1 cellular context compared by ENCODE assay signal in genomic region chr10:124554085-124554858, GRCh38.
TF ChIP-seq lines count a peak whose summit lies in the region.

No MANE protein-coding gene starts in this region.

TF ChIP-seq in HepG2, 621 proteins besides CTCF, POLR2A, EP300 and RAD21 (continued from another document):
- TF ChIP-seq ZNF12 (CRISPR knock-in tag; IDR thresholded peaks at IDR 0.05) = no peak
- peak; percentile 30; the same call in 1 of the 2 replicates for TF ChIP-seq HMG20A (CRISPR knock-in tag; IDR thresholded peaks at IDR 0.05; ENCODE audit: borderline replicate concordance)
- peak; percentile 54; the same call in 1 of the 2 replicates for TF ChIP-seq ZNF263 (CRISPR knock-in tag; IDR thresholded peaks at IDR 0.05)
- peak; percentile 16; the same call in 1 of the 2 replicates for TF ChIP-seq ETV5 (CRISPR knock-in tag; IDR thresholded peaks at IDR 0.05; ENCODE audit: borderline replicate concordance)
- no peak for TF ChIP-seq XBP1 (CRISPR knock-in tag; IDR thresholded peaks at IDR 0.05)
- TF ChIP-seq DPF2 (CRISPR knock-in tag; IDR thresholded peaks at IDR 0.05; ENCODE audit: borderline replicate concordance, low read depth) = peak; percentile 32; the same call in 1 of the 2 replicates
- peak; percentile 41; the same call in 1 of the 2 replicates for TF ChIP-seq NCOA2 (CRISPR knock-in tag; IDR thresholded peaks at IDR 0.05)
- peak; percentile 37; the same call in 1 of the 2 replicates for TF ChIP-seq RXRB (CRISPR knock-in tag; IDR thresholded peaks at IDR 0.05; ENCODE audit: borderline replicate concordance)
- TF ChIP-seq FOXP4 (CRISPR knock-in tag; IDR thresholded peaks at IDR 0.05) = peak; percentile 74
- TF ChIP-seq HCFC1 (IDR thresholded peaks at IDR 0.05; ENCODE audit: low read depth, low read length) = no peak
- no peak for TF ChIP-seq KDM3A (CRISPR knock-in tag; IDR thresholded peaks at IDR 0.05; ENCODE audit: low read depth)
- TF ChIP-seq FOXA3 (CRISPR knock-in tag; IDR thresholded peaks at IDR 0.05) = peak; percentile 34; the same call in 1 of the 2 replicates
- peak; percentile 45; the same call in 1 of the 2 replicates for TF ChIP-seq NCOR1 (IDR thresholded peaks at IDR 0.05; ENCODE audit: borderline replicate concordance, low read length)
- 0 out of 2 replicates have a peak, but pooled peaks have one; percentile 21 for TF ChIP-seq ZNF350 (CRISPR knock-in tag; IDR thresholded peaks at IDR 0.05; ENCODE audit: borderline replicate concordance, low read depth)
- TF ChIP-seq HNF4G (IDR thresholded peaks at IDR 0.05; ENCODE audit: borderline replicate concordance, low read depth, low read length) = peak; percentile 59
- TF ChIP-seq HNF4G (CRISPR knock-in tag; IDR thresholded peaks at IDR 0.05; ENCODE audit: borderline replicate concordance, low read depth) = no peak
- TF ChIP-seq FOSL2 (CRISPR knock-in tag; IDR thresholded peaks at IDR 0.05) = peak; percentile 39
- no peak for TF ChIP-seq FOXP1 (IDR thresholded peaks at IDR 0.05)
- TF ChIP-seq FOXP1 (CRISPR knock-in tag; IDR thresholded peaks at IDR 0.05) = peak; percentile 73
- 0 out of 2 replicates have a peak, but pooled peaks have one; percentile 16 for TF ChIP-seq ZNF121 (CRISPR knock-in tag; IDR thresholded peaks at IDR 0.05)
- no peak for TF ChIP-seq THAP8 (CRISPR knock-in tag; IDR thresholded peaks at IDR 0.05; ENCODE audit: borderline replicate concordance)
- no peak for TF ChIP-seq SOX13 (IDR thresholded peaks at IDR 0.05)
- TF ChIP-seq SOX13 (CRISPR knock-in tag; conservative IDR thresholded peaks at IDR 0.05 in 1 of 2, IDR thresholded peaks at IDR 0.05 in 1 of 2) = peak in 1 of 2 experiments; percentile 26; a peak in 1 of 4 replicates
- peak; percentile 51 for TF ChIP-seq NR2F6 (IDR thresholded peaks at IDR 0.05)
- peak; percentile 63 for TF ChIP-seq NR2F6 (CRISPR knock-in tag; IDR thresholded peaks at IDR 0.05)
- TF ChIP-seq PAXIP1 (CRISPR knock-in tag; conservative IDR thresholded peaks at IDR 0.05) = peak; percentile 51
- TF ChIP-seq ZFP41 (CRISPR knock-in tag; IDR thresholded peaks at IDR 0.05; ENCODE audit: borderline replicate concordance) = no peak
- TF ChIP-seq ZNF660 (CRISPR knock-in tag; IDR thresholded peaks at IDR 0.05; ENCODE audit: borderline replicate concordance, low read depth) = no peak
- TF ChIP-seq SAP130 (CRISPR knock-in tag; IDR thresholded peaks at IDR 0.05; ENCODE audit: low read depth) = peak; percentile 41
- TF ChIP-seq HIC2 (CRISPR knock-in tag; IDR thresholded peaks at IDR 0.05; ENCODE audit: low read depth) = 0 out of 2 replicates have a peak, but pooled peaks have one; percentile 21
- TF ChIP-seq GATAD2A (CRISPR knock-in tag; IDR thresholded peaks at IDR 0.05) = peak; percentile 67
- TF ChIP-seq HDAC1 (CRISPR knock-in tag; IDR thresholded peaks at IDR 0.05) = 0 out of 2 replicates have a peak, but pooled peaks have one; percentile 34
- peak; percentile 51 for TF ChIP-seq ARID5B (CRISPR knock-in tag; IDR thresholded peaks at IDR 0.05)
- TF ChIP-seq CEBPB (IDR thresholded peaks at IDR 0.05; ENCODE audit: borderline replicate concordance, low read depth, low read length) = peak; percentile 70; the same call in 1 of the 2 replicates
- TF ChIP-seq BCL6 (CRISPR knock-in tag; IDR thresholded peaks at IDR 0.05) = 0 out of 2 replicates have a peak, but pooled peaks have one; percentile 31
- TF ChIP-seq LCORL (IDR thresholded peaks at IDR 0.05) = no peak
- peak; percentile 65; the same call in 1 of the 2 replicates for TF ChIP-seq LCORL (CRISPR knock-in tag; IDR thresholded peaks at IDR 0.05)
- TF ChIP-seq MAFK (conservative IDR thresholded peaks at IDR 0.05 in 1 of 2, IDR thresholded peaks at IDR 0.05 in 1 of 2; ENCODE audit: low read length in 2 of 2) = peak in 1 of 2 experiments; percentile 36; a peak in 1 of 4 replicates
- peak; percentile 96 for TF ChIP-seq SP5 (CRISPR knock-in tag; IDR thresholded peaks at IDR 0.05; ENCODE audit: borderline replicate concordance, low read depth)
- TF ChIP-seq ZNF580 (CRISPR knock-in tag; IDR thresholded peaks at IDR 0.05; ENCODE audit: borderline replicate concordance, low read depth) = no peak
- 0 out of 2 replicates have a peak, but pooled peaks have one; percentile 34 for TF ChIP-seq HDAC2 (CRISPR knock-in tag; IDR thresholded peaks at IDR 0.05)
- peak; percentile 83 for TF ChIP-seq CEBPG (CRISPR knock-in tag; IDR thresholded peaks at IDR 0.05)
- no peak for TF ChIP-seq ZNF451 (CRISPR knock-in tag; IDR thresholded peaks at IDR 0.05)
- TF ChIP-seq RARA (CRISPR knock-in tag; IDR thresholded peaks at IDR 0.05) = peak; percentile 59
- peak; percentile 47; the same call in 1 of the 2 replicates for TF ChIP-seq SALL1 (CRISPR knock-in tag; IDR thresholded peaks at IDR 0.05)
- no peak for TF ChIP-seq ZHX1 (CRISPR knock-in tag; IDR thresholded peaks at IDR 0.05; ENCODE audit: low read depth)
